Comparison of ENCODE assay signal across 1 cellular context in the genomic region with DNA sequence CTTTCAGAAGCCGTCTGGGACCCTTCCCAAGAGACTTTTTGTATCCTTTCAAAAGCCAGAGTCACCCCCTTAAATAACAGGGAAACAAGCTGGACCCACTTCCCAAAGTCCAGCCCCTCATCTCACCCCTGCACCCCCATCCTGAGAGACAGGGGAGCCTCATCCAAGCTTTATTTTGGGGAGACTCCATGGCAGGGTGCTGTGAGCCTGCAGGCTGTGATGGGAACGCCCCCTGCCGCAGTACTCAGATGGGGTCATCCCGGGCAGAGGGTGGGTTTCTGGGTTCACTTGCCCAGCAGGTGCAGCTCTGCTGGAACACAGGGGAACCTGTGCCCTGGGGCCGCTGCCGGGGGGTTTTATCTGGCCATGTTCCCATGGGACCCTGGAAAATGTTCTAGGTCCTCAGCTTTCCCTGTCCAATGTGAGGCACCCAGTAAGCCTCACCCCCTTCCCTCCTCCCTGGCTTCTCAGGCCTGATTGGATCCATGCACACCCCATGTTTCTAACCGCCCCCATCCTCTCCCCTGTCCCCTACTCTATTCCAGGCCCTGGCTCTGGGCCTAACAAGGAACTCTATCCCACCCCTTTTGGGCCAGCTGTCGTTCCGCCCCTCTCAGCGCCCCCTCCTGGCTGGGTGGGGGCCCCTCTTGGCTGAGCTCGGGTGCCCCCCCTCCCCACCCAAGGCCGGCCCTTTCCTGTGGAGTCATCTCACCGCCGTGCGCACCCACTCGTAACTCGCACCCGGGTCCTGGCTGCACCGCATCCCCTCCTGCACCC.
TF ChIP-seq lines count a peak whose summit lies in the region.

No MANE protein-coding gene starts in this region.

TF ChIP-seq in HEK293, 187 proteins besides CTCF, POLR2A, EP300 and RAD21 (continued from another document):
- TF ChIP-seq, protein P1, sequence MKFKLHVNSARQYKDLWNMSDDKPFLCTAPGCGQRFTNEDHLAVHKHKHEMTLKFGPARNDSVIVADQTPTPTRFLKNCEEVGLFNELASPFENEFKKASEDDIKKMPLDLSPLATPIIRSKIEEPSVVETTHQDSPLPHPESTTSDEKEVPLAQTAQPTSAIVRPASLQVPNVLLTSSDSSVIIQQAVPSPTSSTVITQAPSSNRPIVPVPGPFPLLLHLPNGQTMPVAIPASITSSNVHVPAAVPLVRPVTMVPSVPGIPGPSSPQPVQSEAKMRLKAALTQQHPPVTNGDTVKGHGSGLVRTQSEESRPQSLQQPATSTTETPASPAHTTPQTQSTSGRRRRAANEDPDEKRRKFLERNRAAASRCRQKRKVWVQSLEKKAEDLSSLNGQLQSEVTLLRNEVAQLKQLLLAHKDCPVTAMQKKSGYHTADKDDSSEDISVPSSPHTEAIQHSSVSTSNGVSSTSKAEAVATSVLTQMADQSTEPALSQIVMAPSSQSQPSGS (tag by site-specific recombination; IDR thresholded peaks at IDR 0.05; ENCODE audit: low read depth) = no peak
- TF ChIP-seq ZNF658 (tag by site-specific recombination; IDR thresholded peaks at IDR 0.05) = no peak
- no peak for TF ChIP-seq ZNF433 (tag by site-specific recombination; IDR thresholded peaks at IDR 0.05; ENCODE audit: low read depth)
TF ChIP-seq in HEK293: peak in this region for 0.
